In genomic region chr6:45715508-45715803, GRCh38 we compare ENCODE assay signal across 11 cellular contexts.
"Had no signal": no experiment of that assay in that cellular context is flagged by ENCODE, and none has a peak within 500 bp of the region (broad histone marks: within the 10 kb centered on the region; RNA-seq: fewer than 3 reads in every experiment).

No MANE protein-coding gene starts in this region.

- H3K27ac ChIP-seq: coronary artery, pancreas, sigmoid colon, SK-N-MC, stomach, testis had no signal

- H3K36me3 Mint-ChIP-seq: activated naive CD4-positive, alpha-beta T cell treated with anti-CD3 and anti-CD28 coated beads, Interleukin-2, amount 50 U/mL, for 72 hours; brain had no signal

- DNase-seq: activated CD4-positive, CD25-positive, alpha-beta regulatory T cell treated with anti-CD3 and anti-CD28 coated beads, Interleukin-2, amount 50 U/mL, for 72 hours; activated gamma-delta T cell; central memory CD4-positive, alpha-beta T cell; pancreas; sigmoid colon; stomach; testis had no signal

- H3K9me3 ChIP-seq: pancreas, sigmoid colon, stomach, testis had no signal

- H3K9me3 Mint-ChIP-seq: activated naive CD4-positive, alpha-beta T cell treated with anti-CD3 and anti-CD28 coated beads, Interleukin-2, amount 50 U/mL, for 72 hours had no signal

- H3K4me3 ChIP-seq: coronary artery, pancreas, sigmoid colon, SK-N-MC, stomach, testis had no signal

- H3K36me3 ChIP-seq: pancreas, sigmoid colon, stomach had no signal

- H3K27me3 ChIP-seq: pancreas, sigmoid colon, stomach, testis had no signal

- H3K4me1 ChIP-seq: pancreas had no signal

- H3K4me3 Mint-ChIP-seq: brain had no signal
